In the genomic region with DNA sequence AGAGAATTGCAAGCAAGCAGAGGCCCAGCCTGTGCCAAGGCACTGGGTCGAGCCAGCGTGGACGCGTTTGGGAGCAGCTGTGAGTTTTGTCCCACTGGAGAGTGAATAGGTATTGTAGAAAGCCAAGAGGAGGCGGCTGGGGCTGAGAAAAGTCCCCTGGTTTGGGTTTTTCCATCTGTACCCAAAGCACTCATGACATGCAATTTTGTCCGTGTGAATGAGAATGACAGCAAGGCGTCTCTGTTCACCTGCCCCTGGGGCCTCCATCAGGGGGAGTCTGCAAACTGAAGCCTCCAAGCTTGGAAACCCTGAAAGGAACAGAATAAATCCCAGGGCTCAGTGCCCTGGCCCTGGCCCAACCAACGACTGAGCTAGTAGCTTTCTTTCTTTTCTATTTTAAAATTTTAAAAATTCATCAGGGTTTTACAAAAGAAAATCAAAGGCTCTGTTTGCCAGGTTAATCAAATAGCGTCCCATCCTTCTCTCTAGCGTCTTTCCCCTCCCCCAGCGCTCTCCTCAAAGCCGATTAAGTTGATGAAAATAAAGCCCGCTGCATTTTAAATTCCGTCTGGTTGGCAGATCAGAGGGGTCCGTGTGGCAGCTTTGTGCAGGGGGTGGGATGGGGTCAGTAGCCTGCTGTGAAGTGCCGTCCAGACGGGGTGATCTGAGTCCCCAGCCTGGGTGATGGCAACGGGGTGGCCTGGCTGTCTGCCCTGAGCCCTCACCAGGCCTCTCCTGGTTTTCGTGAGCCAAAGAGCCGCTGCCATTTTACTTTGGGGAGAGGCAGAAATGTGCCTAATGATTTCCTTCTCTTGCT, we compare ENCODE assay signal across 1 cellular context.
TF ChIP-seq lines count a peak whose summit lies in the region.

No MANE protein-coding gene starts in this region.

TF ChIP-seq in GM23338, 12 proteins besides CTCF, POLR2A, EP300 and RAD21 (continued from another document):
- TF ChIP-seq, protein P1, sequence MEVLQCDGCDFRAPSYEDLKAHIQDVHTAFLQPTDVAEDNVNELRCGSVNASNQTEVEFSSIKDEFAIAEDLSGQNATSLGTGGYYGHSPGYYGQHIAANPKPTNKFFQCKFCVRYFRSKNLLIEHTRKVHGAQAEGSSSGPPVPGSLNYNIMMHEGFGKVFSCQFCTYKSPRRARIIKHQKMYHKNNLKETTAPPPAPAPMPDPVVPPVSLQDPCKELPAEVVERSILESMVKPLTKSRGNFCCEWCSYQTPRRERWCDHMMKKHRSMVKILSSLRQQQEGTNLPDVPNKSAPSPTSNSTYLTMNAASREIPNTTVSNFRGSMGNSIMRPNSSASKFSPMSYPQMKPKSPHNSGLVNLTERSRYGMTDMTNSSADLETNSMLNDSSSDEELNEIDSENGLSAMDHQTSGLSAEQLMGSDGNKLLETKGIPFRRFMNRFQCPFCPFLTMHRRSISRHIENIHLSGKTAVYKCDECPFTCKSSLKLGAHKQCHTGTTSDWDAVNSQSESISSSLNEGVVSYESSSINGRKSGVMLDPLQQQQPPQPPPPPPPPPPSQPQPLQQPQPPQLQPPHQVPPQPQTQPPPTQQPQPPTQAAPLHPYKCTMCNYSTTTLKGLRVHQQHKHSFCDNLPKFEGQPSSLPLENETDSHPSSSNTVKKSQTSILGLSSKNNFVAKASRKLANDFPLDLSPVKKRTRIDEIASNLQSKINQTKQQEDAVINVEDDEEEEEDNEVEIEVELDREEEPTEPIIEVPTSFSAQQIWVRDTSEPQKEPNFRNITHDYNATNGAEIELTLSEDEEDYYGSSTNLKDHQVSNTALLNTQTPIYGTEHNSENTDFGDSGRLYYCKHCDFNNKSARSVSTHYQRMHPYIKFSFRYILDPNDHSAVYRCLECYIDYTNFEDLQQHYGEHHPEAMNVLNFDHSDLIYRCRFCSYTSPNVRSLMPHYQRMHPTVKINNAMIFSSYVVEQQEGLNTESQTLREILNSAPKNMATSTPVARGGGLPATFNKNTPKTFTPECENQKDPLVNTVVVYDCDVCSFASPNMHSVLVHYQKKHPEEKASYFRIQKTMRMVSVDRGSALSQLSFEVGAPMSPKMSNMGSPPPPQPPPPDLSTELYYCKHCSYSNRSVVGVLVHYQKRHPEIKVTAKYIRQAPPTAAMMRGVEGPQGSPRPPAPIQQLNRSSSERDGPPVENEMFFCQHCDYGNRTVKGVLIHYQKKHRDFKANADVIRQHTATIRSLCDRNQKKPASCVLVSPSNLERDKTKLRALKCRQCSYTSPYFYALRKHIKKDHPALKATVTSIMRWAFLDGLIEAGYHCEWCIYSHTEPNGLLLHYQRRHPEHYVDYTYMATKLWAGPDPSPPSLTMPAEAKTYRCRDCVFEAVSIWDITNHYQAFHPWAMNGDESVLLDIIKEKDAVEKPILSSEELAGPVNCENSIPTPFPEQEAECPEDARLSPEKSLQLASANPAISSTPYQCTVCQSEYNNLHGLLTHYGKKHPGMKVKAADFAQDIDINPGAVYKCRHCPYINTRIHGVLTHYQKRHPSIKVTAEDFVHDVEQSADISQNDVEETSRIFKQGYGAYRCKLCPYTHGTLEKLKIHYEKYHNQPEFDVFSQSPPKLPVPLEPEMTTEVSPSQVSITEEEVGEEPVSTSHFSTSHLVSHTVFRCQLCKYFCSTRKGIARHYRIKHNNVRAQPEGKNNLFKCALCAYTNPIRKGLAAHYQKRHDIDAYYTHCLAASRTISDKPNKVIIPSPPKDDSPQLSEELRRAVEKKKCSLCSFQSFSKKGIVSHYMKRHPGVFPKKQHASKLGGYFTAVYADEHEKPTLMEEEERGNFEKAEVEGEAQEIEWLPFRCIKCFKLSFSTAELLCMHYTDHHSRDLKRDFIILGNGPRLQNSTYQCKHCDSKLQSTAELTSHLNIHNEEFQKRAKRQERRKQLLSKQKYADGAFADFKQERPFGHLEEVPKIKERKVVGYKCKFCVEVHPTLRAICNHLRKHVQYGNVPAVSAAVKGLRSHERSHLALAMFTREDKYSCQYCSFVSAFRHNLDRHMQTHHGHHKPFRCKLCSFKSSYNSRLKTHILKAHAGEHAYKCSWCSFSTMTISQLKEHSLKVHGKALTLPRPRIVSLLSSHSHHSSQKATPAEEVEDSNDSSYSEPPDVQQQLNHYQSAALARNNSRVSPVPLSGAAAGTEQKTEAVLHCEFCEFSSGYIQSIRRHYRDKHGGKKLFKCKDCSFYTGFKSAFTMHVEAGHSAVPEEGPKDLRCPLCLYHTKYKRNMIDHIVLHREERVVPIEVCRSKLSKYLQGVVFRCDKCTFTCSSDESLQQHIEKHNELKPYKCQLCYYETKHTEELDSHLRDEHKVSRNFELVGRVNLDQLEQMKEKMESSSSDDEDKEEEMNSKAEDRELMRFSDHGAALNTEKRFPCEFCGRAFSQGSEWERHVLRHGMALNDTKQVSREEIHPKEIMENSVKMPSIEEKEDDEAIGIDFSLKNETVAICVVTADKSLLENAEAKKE (CRISPR knock-in tag; IDR thresholded peaks at IDR 0.05) = no peak
TF ChIP-seq in GM23338: peak in this region for 0.
